In the genomic region with DNA sequence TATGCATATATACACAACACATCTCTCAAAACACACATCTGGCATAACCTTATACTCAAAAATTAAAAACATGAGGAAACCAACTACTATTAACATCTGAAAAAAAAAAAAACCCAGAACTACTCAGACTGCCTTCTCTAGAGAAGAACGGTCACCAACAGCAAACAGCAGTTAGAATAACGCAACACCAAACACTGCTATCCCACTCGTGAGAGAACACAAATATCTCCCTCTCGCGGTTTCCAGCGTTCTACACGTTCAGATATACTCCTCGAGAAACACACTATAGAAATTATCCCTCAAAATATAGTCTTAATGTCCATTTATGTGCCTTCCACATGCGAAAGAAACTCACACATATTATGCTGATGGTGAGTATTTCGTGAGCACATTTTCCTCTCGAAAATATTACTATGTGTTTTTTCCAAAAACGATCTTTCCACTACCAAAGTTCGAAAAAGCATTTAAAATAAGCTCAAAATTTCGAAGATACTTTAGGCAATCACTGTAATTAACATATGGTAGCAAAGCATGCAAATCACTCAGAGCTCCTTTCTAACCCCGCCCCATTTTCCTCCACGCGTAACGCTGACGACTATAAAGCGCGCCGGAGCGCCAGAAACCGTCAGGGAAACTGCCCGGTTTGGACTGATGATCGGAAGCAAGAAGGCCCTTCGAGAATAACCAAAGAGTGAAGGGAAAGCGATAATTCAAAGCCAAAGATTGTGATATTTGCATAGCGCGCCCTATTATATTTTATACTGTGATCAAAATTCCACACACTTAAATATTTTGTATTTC, we compare ENCODE assay signal across 1 cellular context.
TF ChIP-seq lines count a peak whose summit lies in the region.

No MANE protein-coding gene starts in this region.

TF ChIP-seq in HepG2, 621 proteins besides CTCF, POLR2A, EP300 and RAD21 (continued from another document and continues in another):
- peak; percentile 7 to 61; a peak in 2 of 4 replicates for TF ChIP-seq HMGXB4 (CRISPR knock-in tag; IDR thresholded peaks at IDR 0.05; ENCODE audit: borderline replicate concordance in 1 of 2, low read depth in 1 of 2)
- TF ChIP-seq CCDC6 (CRISPR knock-in tag; IDR thresholded peaks at IDR 0.05), result peak; percentile 95
- no peak for TF ChIP-seq NR1H2 (CRISPR knock-in tag; IDR thresholded peaks at IDR 0.05; ENCODE audit: borderline replicate concordance, low read depth)
- peak; percentile 69 for TF ChIP-seq SMC3 (IDR thresholded peaks at IDR 0.05; ENCODE audit: low read length)
- TF ChIP-seq KDM2A (CRISPR knock-in tag; IDR thresholded peaks at IDR 0.05; ENCODE audit: borderline replicate concordance, low read depth), result no peak; the same call in 1 of the 2 replicates
- peak; percentile 57; the same call in 1 of the 2 replicates for TF ChIP-seq ZNF607 (CRISPR knock-in tag; IDR thresholded peaks at IDR 0.05; ENCODE audit: borderline replicate concordance)
- no peak for TF ChIP-seq ZFP36 (IDR thresholded peaks at IDR 0.05; ENCODE audit: borderline replicate concordance, low read depth, low read length, partially characterized antibody)
- TF ChIP-seq LRRFIP1 (CRISPR knock-in tag; conservative IDR thresholded peaks at IDR 0.05), result peak; percentile 73; the same call in 1 of the 2 replicates
- peak; percentile 87; the same call in 1 of the 2 replicates for TF ChIP-seq ZNF784 (CRISPR knock-in tag; IDR thresholded peaks at IDR 0.05; ENCODE audit: borderline replicate concordance)
- peak; percentile 22; the same call in 1 of the 2 replicates for TF ChIP-seq ZNF30 (CRISPR knock-in tag; IDR thresholded peaks at IDR 0.05)
- no peak for TF ChIP-seq PLRG1 (conservative IDR thresholded peaks at IDR 0.05)
- TF ChIP-seq KDM1A (CRISPR knock-in tag; IDR thresholded peaks at IDR 0.05), result no peak
- TF ChIP-seq ZNF10 (CRISPR knock-in tag; IDR thresholded peaks at IDR 0.05; ENCODE audit: borderline replicate concordance, low read depth), result no peak
- no peak for TF ChIP-seq ZBTB7A (CRISPR knock-in tag; IDR thresholded peaks at IDR 0.05)
- TF ChIP-seq, protein P1, sequence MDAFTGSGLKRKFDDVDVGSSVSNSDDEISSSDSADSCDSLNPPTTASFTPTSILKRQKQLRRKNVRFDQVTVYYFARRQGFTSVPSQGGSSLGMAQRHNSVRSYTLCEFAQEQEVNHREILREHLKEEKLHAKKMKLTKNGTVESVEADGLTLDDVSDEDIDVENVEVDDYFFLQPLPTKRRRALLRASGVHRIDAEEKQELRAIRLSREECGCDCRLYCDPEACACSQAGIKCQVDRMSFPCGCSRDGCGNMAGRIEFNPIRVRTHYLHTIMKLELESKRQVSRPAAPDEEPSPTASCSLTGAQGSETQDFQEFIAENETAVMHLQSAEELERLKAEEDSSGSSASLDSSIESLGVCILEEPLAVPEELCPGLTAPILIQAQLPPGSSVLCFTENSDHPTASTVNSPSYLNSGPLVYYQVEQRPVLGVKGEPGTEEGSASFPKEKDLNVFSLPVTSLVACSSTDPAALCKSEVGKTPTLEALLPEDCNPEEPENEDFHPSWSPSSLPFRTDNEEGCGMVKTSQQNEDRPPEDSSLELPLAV (CRISPR knock-in tag; conservative IDR thresholded peaks at IDR 0.05; ENCODE audit: low read depth), result peak; percentile 98
- no peak; the same call in 1 of the 2 replicates for TF ChIP-seq ZFP62 (CRISPR knock-in tag; IDR thresholded peaks at IDR 0.05)
- no peak for TF ChIP-seq TCF7L2 (IDR thresholded peaks at IDR 0.05; ENCODE audit: low read depth, low read length)
- peak; percentile 90 for TF ChIP-seq GATAD1 (CRISPR knock-in tag; IDR thresholded peaks at IDR 0.05)
- TF ChIP-seq ZKSCAN5 (CRISPR knock-in tag; IDR thresholded peaks at IDR 0.05), result peak; percentile 51; the same call in 1 of the 2 replicates
- TF ChIP-seq MYNN (CRISPR knock-in tag; IDR thresholded peaks at IDR 0.05; ENCODE audit: low read depth), result no peak
- no peak; the same call in 1 of the 2 replicates for TF ChIP-seq ZBTB4 (CRISPR knock-in tag; IDR thresholded peaks at IDR 0.05; ENCODE audit: borderline replicate concordance)
- TF ChIP-seq ZIK1 (CRISPR knock-in tag; IDR thresholded peaks at IDR 0.05; ENCODE audit: borderline replicate concordance, low read depth), result no peak; the same call in 1 of the 2 replicates
- peak; percentile 96 for TF ChIP-seq ZNF749 (CRISPR knock-in tag; IDR thresholded peaks at IDR 0.05; ENCODE audit: borderline replicate concordance)
- TF ChIP-seq NFE2L1 (CRISPR knock-in tag; IDR thresholded peaks at IDR 0.05; ENCODE audit: borderline replicate concordance), result no peak
- TF ChIP-seq, protein P2, sequence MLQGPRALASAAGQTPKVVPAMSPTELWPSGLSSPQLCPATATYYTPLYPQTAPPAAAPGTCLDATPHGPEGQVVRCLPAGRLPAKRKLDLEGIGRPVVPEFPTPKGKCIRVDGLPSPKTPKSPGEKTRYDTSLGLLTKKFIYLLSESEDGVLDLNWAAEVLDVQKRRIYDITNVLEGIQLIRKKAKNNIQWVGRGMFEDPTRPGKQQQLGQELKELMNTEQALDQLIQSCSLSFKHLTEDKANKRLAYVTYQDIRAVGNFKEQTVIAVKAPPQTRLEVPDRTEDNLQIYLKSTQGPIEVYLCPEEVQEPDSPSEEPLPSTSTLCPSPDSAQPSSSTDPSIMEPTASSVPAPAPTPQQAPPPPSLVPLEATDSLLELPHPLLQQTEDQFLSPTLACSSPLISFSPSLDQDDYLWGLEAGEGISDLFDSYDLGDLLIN (CRISPR knock-in tag; IDR thresholded peaks at IDR 0.05; ENCODE audit: borderline replicate concordance), result no peak; the same call in 1 of the 2 replicates
- TF ChIP-seq, protein P3, sequence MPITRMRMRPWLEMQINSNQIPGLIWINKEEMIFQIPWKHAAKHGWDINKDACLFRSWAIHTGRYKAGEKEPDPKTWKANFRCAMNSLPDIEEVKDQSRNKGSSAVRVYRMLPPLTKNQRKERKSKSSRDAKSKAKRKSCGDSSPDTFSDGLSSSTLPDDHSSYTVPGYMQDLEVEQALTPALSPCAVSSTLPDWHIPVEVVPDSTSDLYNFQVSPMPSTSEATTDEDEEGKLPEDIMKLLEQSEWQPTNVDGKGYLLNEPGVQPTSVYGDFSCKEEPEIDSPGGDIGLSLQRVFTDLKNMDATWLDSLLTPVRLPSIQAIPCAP (CRISPR knock-in tag; IDR thresholded peaks at IDR 0.05; ENCODE audit: low read depth), result no peak
- TF ChIP-seq, protein P4, sequence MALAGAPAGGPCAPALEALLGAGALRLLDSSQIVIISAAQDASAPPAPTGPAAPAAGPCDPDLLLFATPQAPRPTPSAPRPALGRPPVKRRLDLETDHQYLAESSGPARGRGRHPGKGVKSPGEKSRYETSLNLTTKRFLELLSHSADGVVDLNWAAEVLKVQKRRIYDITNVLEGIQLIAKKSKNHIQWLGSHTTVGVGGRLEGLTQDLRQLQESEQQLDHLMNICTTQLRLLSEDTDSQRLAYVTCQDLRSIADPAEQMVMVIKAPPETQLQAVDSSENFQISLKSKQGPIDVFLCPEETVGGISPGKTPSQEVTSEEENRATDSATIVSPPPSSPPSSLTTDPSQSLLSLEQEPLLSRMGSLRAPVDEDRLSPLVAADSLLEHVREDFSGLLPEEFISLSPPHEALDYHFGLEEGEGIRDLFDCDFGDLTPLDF (CRISPR knock-in tag; IDR thresholded peaks at IDR 0.05), result peak; percentile 41; the same call in 1 of the 2 replicates
- TF ChIP-seq GRHL1 (CRISPR knock-in tag; conservative IDR thresholded peaks at IDR 0.05), result peak; percentile 81; the same call in 1 of the 2 replicates
- TF ChIP-seq ZNF747 (CRISPR knock-in tag; IDR thresholded peaks at IDR 0.05; ENCODE audit: borderline replicate concordance), result peak; percentile 22; the same call in 1 of the 2 replicates
- peak; percentile 88 for TF ChIP-seq FOXP1 (IDR thresholded peaks at IDR 0.05)
- TF ChIP-seq FOXP1 (CRISPR knock-in tag; IDR thresholded peaks at IDR 0.05), result peak; percentile 80; the same call in 1 of the 2 replicates
- peak; percentile 80; the same call in 1 of the 2 replicates for TF ChIP-seq ARNTL (CRISPR knock-in tag; IDR thresholded peaks at IDR 0.05)
- no peak for TF ChIP-seq ZNF225 (CRISPR knock-in tag; IDR thresholded peaks at IDR 0.05)
- TF ChIP-seq PCBP2 (optimal IDR thresholded peaks at IDR 0.05; ENCODE audit: low read depth, low read length, poor library complexity, severe bottlenecking), result no peak
- TF ChIP-seq, protein P5, sequence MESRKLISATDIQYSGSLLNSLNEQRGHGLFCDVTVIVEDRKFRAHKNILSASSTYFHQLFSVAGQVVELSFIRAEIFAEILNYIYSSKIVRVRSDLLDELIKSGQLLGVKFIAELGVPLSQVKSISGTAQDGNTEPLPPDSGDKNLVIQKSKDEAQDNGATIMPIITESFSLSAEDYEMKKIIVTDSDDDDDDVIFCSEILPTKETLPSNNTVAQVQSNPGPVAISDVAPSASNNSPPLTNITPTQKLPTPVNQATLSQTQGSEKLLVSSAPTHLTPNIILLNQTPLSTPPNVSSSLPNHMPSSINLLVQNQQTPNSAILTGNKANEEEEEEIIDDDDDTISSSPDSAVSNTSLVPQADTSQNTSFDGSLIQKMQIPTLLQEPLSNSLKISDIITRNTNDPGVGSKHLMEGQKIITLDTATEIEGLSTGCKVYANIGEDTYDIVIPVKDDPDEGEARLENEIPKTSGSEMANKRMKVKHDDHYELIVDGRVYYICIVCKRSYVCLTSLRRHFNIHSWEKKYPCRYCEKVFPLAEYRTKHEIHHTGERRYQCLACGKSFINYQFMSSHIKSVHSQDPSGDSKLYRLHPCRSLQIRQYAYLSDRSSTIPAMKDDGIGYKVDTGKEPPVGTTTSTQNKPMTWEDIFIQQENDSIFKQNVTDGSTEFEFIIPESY (CRISPR knock-in tag; IDR thresholded peaks at IDR 0.05), result peak; percentile 63; the same call in 1 of the 2 replicates
